Comparison of ENCODE assay signal across 13 cellular contexts in genomic region chrX:106035064-106035463, GRCh38. TPM values are rescaled to one million over a fixed set of nuclear protein-coding genes. Genes with fewer than 3 reads are reported as not detected.
DNase-seq lines count a peak whose midpoint lies in the region; ATAC-seq and TF ChIP-seq lines count a peak whose summit lies in the region.
"Had no signal": no experiment of that assay in that cellular context is flagged by ENCODE, and none has a peak within 500 bp of the region (broad histone marks: within the 10 kb centered on the region; RNA-seq: fewer than 3 reads in every experiment).

No MANE protein-coding gene starts in this region.

- no peak overlapping the region for H3K4me3 ChIP-seq in OCI-LY1 (ENCODE audit: low read depth, low read length, poor library complexity, severe bottlenecking)
- no peak overlapping the region for H3K4me3 ChIP-seq in epithelial cell of esophagus (ENCODE audit: low read length)
- no peak overlapping the region for H3K4me3 ChIP-seq in smooth muscle cell
- H3K4me3 ChIP-seq: Peyer's patch, tibial nerve had no signal

- no peak overlapping the region for H3K4me2 ChIP-seq in OCI-LY1 (ENCODE audit: low read length)
- H3K4me2 ChIP-seq in smooth muscle cell, result no peak overlapping the region

- H3K79me2 ChIP-seq in OCI-LY1 (ENCODE audit: insufficient read depth, low read length) (no peaks in the 10 kb centered on the region), smooth muscle cell (ENCODE audit: low read depth) (no peaks in the 10 kb centered on the region)

- no peaks in the 10 kb centered on the region for H3K36me3 ChIP-seq in OCI-LY1 (ENCODE audit: insufficient read depth, low read length)
- no peaks in the 10 kb centered on the region for H3K36me3 ChIP-seq in smooth muscle cell (ENCODE audit: low read depth)
- H3K36me3 ChIP-seq: Peyer's patch, tibial nerve had no signal

- 61% methylated on average over 2 of the region's 2 CpGs for WGBS in smooth muscle cell (ENCODE audit: low lambda C conversion rate)

- H3K27ac ChIP-seq in OCI-LY1 (ENCODE audit: low read depth, low read length, poor library complexity, severe bottlenecking) (no peak overlapping the region), smooth muscle cell (ENCODE audit: low read depth) (no peak overlapping the region)
- H3K27ac ChIP-seq: Peyer's patch, tibial nerve had no signal

- H2AFZ ChIP-seq in OCI-LY1 (ENCODE audit: low read length), result no peak overlapping the region
- no peak overlapping the region for H2AFZ ChIP-seq in smooth muscle cell (ENCODE audit: low read depth)

- H3K9me2 ChIP-seq in OCI-LY1 (ENCODE audit: low read depth, low read length), result no peaks in the 10 kb centered on the region

- ATAC-seq in HG03342 (IDR thresholded peaks at IDR 0.05; ENCODE audit: unreplicated experiment) (no peak), HG02884 (IDR thresholded peaks at IDR 0.05; ENCODE audit: unreplicated experiment) (no peak)

- no peaks in the 10 kb centered on the region for H3K27me3 ChIP-seq in OCI-LY1 (ENCODE audit: insufficient read depth, low read length)
- no peaks in the 10 kb centered on the region for H3K27me3 ChIP-seq in smooth muscle cell (ENCODE audit: low read depth)
- H3K27me3 ChIP-seq: Peyer's patch had no signal

- H3F3A ChIP-seq in OCI-LY1 (ENCODE audit: insufficient read depth, low read length), result no peaks in the 10 kb centered on the region
- no peaks in the 10 kb centered on the region for H3F3A ChIP-seq in smooth muscle cell (ENCODE audit: low read depth)

- DNase-seq in SIG-M5 treated with dmso at 0.1 percent for 504 hours (lab: John Stamatoyannopoulos, UW; ENCODE audit: unreplicated experiment), result peak; percentile 1
- no peak for DNase-seq in SIG-M5 (lab: John Stamatoyannopoulos, UW)
- DNase-seq in epithelial cell of esophagus (ENCODE audit: low read depth), result peak; percentile 0
- no peak for DNase-seq in smooth muscle cell (lab: John Stamatoyannopoulos, UW; ENCODE audit: unreplicated experiment)
- DNase-seq in DMS114 treated with DMSO at 0.1 percent for 48 hours (lab: John Stamatoyannopoulos, UW; ENCODE audit: unreplicated experiment), result no peak
- DNase-seq: activated CD8-positive, alpha-beta memory T cell treated with anti-CD3 and anti-CD28 coated beads, Interleukin-2, amount 50 U/mL, for 4 hours; DMS79 treated with DMSO at 0.1 percent for 48 hours; NCI-H146; Peyer's patch had no signal

- H3K9ac ChIP-seq in OCI-LY1 (ENCODE audit: low read length) (no peak overlapping the region), smooth muscle cell (ENCODE audit: low read depth) (no peak overlapping the region)

- no peaks in the 10 kb centered on the region for H3K4me1 ChIP-seq in OCI-LY1 (ENCODE audit: insufficient read depth, low read length, severe bottlenecking)
- H3K4me1 ChIP-seq in smooth muscle cell (ENCODE audit: low read depth), result no peaks in the 10 kb centered on the region
- H3K4me1 ChIP-seq: Peyer's patch, tibial nerve had no signal

- H4K20me1 ChIP-seq in OCI-LY1 (ENCODE audit: insufficient read depth, low read length) (no peaks in the 10 kb centered on the region), smooth muscle cell (ENCODE audit: low read depth) (no peaks in the 10 kb centered on the region)

- peak; percentile 45; the same call in 1 of the 2 replicates for TF ChIP-seq CTCF in OCI-LY1 (IDR thresholded peaks at IDR 0.05; ENCODE audit: low read length)
- TF ChIP-seq CTCF in epithelial cell of esophagus (IDR thresholded peaks at IDR 0.05; ENCODE audit: insufficient read depth, low read depth, low read length, missing control alignments), result peak; percentile 32
- peak; percentile 25 for TF ChIP-seq CTCF in smooth muscle cell (IDR thresholded peaks at IDR 0.05; ENCODE audit: borderline replicate concordance, insufficient read depth, poor library complexity, severe bottlenecking)

- H3K9me3 ChIP-seq in OCI-LY1 (ENCODE audit: low read length) (no peaks in the 10 kb centered on the region), smooth muscle cell (replicated peaks; ENCODE audit: low read depth) (no peaks in the 10 kb centered on the region)
- H3K9me3 ChIP-seq: Peyer's patch, tibial nerve had no signal

RNA-seq across cellular contexts. Expression of gene SERPINA7, which starts 3.5 kb away (rescaled TPM):
- total RNA-seq in smooth muscle cell, result not detected in 2 replicates
- polyA plus RNA-seq in smooth muscle cell, result not detected in 2 replicates
- total RNA-seq: Peyer's patch, tibial nerve had no signal

Comparison
In these comparisons a context has a peak if more than half of its experiments do, and no peak if none do; other contexts are left out.
1. DNase-seq: peak in SIG-M5 treated with dmso at 0.1 percent for 504 hours (single experiment) and epithelial cell of esophagus (single experiment); none in SIG-M5 (single experiment), smooth muscle cell (single experiment) and DMS114 treated with DMSO at 0.1 percent for 48 hours (single experiment).
2. Peak in every context shown above with its lines, with median percentiles within 50 percentile points of each other: CTCF ChIP-seq.